12 cellular contexts compared by ENCODE assay signal in genomic region chr2:231546014-231546413, GRCh38. TPM values are rescaled to one million over a fixed set of nuclear protein-coding genes. Genes with fewer than 3 reads are reported as not detected.
A peak's percentile ranks its signal among the peaks of the same experiment; 100 is the strongest.
DNase-seq lines count a peak whose midpoint lies in the region; ATAC-seq and TF ChIP-seq lines count a peak whose summit lies in the region.
"Had no signal": no experiment of that assay in that cellular context is flagged by ENCODE, and none has a peak within 500 bp of the region (broad histone marks: within the 10 kb centered on the region; RNA-seq: fewer than 3 reads in every experiment).

No MANE protein-coding gene starts in this region.

- H3K4me3 ChIP-seq in right atrium auricular region (no peak overlapping the region), OCI-LY7 (ENCODE audit: low read depth, low read length, poor library complexity, severe bottlenecking) (peak overlapping the region; percentile 40), right lobe of liver (no peak overlapping the region), gastroesophageal sphincter (no peak overlapping the region)

- H3K27me3 ChIP-seq in right atrium auricular region, result no peaks in the 10 kb centered on the region
- H3K27me3 ChIP-seq in right lobe of liver, result no peaks in the 10 kb centered on the region
- no peaks in the 10 kb centered on the region for H3K27me3 ChIP-seq in gastroesophageal sphincter

- peaks cover 0 to 13% of the 10 kb centered on the region in 2 donors for H3K4me1 ChIP-seq in right atrium auricular region
- peaks cover 18% of the 10 kb centered on the region for H3K4me1 ChIP-seq in OCI-LY7 (ENCODE audit: insufficient read depth, low read length, poor library complexity, severe bottlenecking)
- no peaks in the 10 kb centered on the region for H3K4me1 ChIP-seq in right lobe of liver
- H3K4me1 ChIP-seq in gastroesophageal sphincter, result peaks cover 0 to 26% (median 6%) of the 10 kb centered on the region in 3 donors

- H3K9me2 ChIP-seq in OCI-LY7 (ENCODE audit: insufficient read depth, low read length), result no peaks in the 10 kb centered on the region

- TF ChIP-seq CTCF in right atrium auricular region (IDR thresholded peaks at IDR 0.05) (no peak), OCI-LY7 (conservative IDR thresholded peaks at IDR 0.05; ENCODE audit: low read length) (no peak), right lobe of liver (IDR thresholded peaks at IDR 0.05) (no peak), GM10266 (IDR thresholded peaks at IDR 0.05; ENCODE audit: control insufficient read depth, insufficient read depth, low read depth, missing control alignments) (no peak), gastroesophageal sphincter (IDR thresholded peaks at IDR 0.05) (no peak)

- 43% methylated on average over 5 of the region's 8 CpGs for WGBS in right lobe of liver (ENCODE audit: insufficient coverage, low coverage, low lambda C conversion rate, missing lambda C conversion rate)
- WGBS in gastroesophageal sphincter (ENCODE audit: low coverage in 1 of 2), 2 donors, result 59% methylated on average over 5 of the region's 8 CpGs; no CpG with 5 or more reads in 1 of the 2 donors

- no peak for TF ChIP-seq EP300 in gastroesophageal sphincter (IDR thresholded peaks at IDR 0.05)

- TF ChIP-seq POLR2A in right lobe of liver (IDR thresholded peaks at IDR 0.05) (no peak), gastroesophageal sphincter (IDR thresholded peaks at IDR 0.05) (no peak)

- intact Hi-C loops in left ventricle myocardium superior (cut with micrococcal nuclease) (no loop called here), OCI-LY7 (cut with micrococcal nuclease; ENCODE audit: unreplicated experiment) (no loop called here), right lobe of liver (cut with DNase I) (no loop called here), sciatic nerve (cut with DNase I) (no loop called here)

- BruUV-seq in OCI-LY7 (replicated peaks; lab: Mats Ljungman, UMichigan), result no TSS peak

- H4K20me1 ChIP-seq in OCI-LY7 (ENCODE audit: insufficient read depth, low read length), result no peaks in the 10 kb centered on the region

- H3K27ac ChIP-seq in right atrium auricular region, result peak overlapping the region; percentile 71 to 75
- H3K27ac ChIP-seq in OCI-LY7 (ENCODE audit: low read depth, low read length, poor library complexity, severe bottlenecking), result peak overlapping the region; percentile 76
- peak overlapping the region; percentile 21 to 55 (median 54) for H3K27ac ChIP-seq in right lobe of liver
- H3K27ac ChIP-seq in gastroesophageal sphincter, result no peak overlapping the region

- CTCF ChIA-PET in OCI-LY7 (lab: Charles Lee; ENCODE audit: unreplicated experiment), result interaction anchor here (0.5 kb wide), 1 partner anchor 71 kb away, joined by 4 read pairs; no protein-coding TSS in a partner anchor

- H3K36me3 ChIP-seq in right atrium auricular region (no peaks in the 10 kb centered on the region), OCI-LY7 (ENCODE audit: insufficient read depth, low read length) (no peaks in the 10 kb centered on the region), right lobe of liver (no peaks in the 10 kb centered on the region), gastroesophageal sphincter (no peaks in the 10 kb centered on the region)

- H3K4me2 ChIP-seq in OCI-LY7 (ENCODE audit: low read length), result peak overlapping the region; percentile 55

- ATAC-seq in left ventricle myocardium superior (no peak), right lobe of liver (no peak), sciatic nerve (no peak), gastroesophageal sphincter (no peak)

- no peak for DNase-seq in right atrium auricular region (ENCODE audit: low spot score)
- DNase-seq in left ventricle myocardium superior, result no peak
- no peak for DNase-seq in OCI-LY7 (ENCODE audit: low spot score)
- no peak for DNase-seq in right lobe of liver
- no peak for DNase-seq in sciatic nerve (ENCODE audit: low spot score)
- DNase-seq in epidermal melanocyte (ENCODE audit: insufficient read length, low spot score), result no peak
- DNase-seq in GM10266 (ENCODE audit: extremely low spot score), result no peak
- DNase-seq: NCI-H446 had no signal

- peaks cover 0 to 12% of the 10 kb centered on the region in 2 donors for H3K9me3 ChIP-seq in right atrium auricular region
- H3K9me3 ChIP-seq in OCI-LY7 (ENCODE audit: low read length), result peaks cover 16% of the 10 kb centered on the region
- no peaks in the 10 kb centered on the region for H3K9me3 ChIP-seq in right lobe of liver
- H3K9me3 ChIP-seq in gastroesophageal sphincter, result peaks cover 0 to 15% (median 0%) of the 10 kb centered on the region in 3 donors

- H2AFZ ChIP-seq in OCI-LY7 (ENCODE audit: low read length), result peak overlapping the region; percentile 94

- POLR2A ChIA-PET in OCI-LY7 (lab: Charles Lee), result interaction anchor here (1.0 to 1.8 kb wide), 3 partner anchors 9 to 82 kb away, joined by 3 to 8 read pairs (median 4); partner anchors contain the start of gene NCL

- no peaks in the 10 kb centered on the region for H3K79me2 ChIP-seq in OCI-LY7 (ENCODE audit: insufficient read depth, low read depth, low read length)

RNA-seq across cellular contexts. Expression of gene NMUR1, which starts 15.8 kb away (rescaled TPM):
- total RNA-seq in right atrium auricular region (under 1 TPM; 0.67 to 0.93 TPM), left ventricle myocardium superior (not detected), OCI-LY7 (2022) (not detected in 2 replicates), right lobe of liver (under 1 TPM; 0.11 to 0.66 (median 0.36) TPM), sciatic nerve (1.4 TPM), gastroesophageal sphincter (1 to 10 TPM; 2.2 to 7.0 (median 4.7) TPM)
- total RNA-seq in OCI-LY7 (2014; rRNA removed; shearing (Covaris generic)), result not detected in 2 replicates
- total RNA-seq: G401, kidney epithelial cell, neural crest cell had no signal

RNA-seq across cellular contexts. Expression of gene TEX44, which starts 46.6 kb away (rescaled TPM):
- total RNA-seq in right atrium auricular region, result not detected
- not detected for total RNA-seq in left ventricle myocardium superior
- not detected in 2 replicates for total RNA-seq in OCI-LY7 (2014; rRNA removed; shearing (Covaris generic))
- total RNA-seq in OCI-LY7 (2022), result not detected in 2 replicates
- not detected for total RNA-seq in right lobe of liver
- total RNA-seq in sciatic nerve, result not detected
- total RNA-seq in gastroesophageal sphincter, result not detected
- total RNA-seq: G401, kidney epithelial cell, neural crest cell had no signal

Comparison
In these comparisons a context has a peak if more than half of its experiments do, and no peak if none do; other contexts are left out.
1. H3K27ac ChIP-seq: peak in right atrium auricular region (2 of 2), OCI-LY7 (single experiment) and right lobe of liver (3 of 3); none in gastroesophageal sphincter (0 of 4).